Comparison of ENCODE assay signal across 27 cellular contexts in genomic region chr15:80798911-80799310, GRCh38.
"Had no signal": no experiment of that assay in that cellular context is flagged by ENCODE, and none has a peak within 500 bp of the region (broad histone marks: within the 10 kb centered on the region; RNA-seq: fewer than 3 reads in every experiment).

No MANE protein-coding gene starts in this region.

- H2AFZ ChIP-seq: parathyroid adenoma had no signal

- H3K36me3 ChIP-seq: heart right ventricle, left ventricle myocardium inferior, lower lobe of right lung, right lobe of liver, spleen, tibial artery, upper lobe of left lung, uterus had no signal

- FAIRE-seq: keratinocyte had no signal

- H3K27ac ChIP-seq: heart right ventricle, left ventricle myocardium inferior, lower lobe of right lung, parathyroid adenoma, psoas muscle, right lobe of liver, spleen, tibial artery, upper lobe of left lung, uterus had no signal

- H3K9me3 Mint-ChIP-seq: mesothelial cell of epicardium; natural killer cell treated with Interleukin-12 subunit alpha and Interleukin-12 subunit beta and Interleukin-15 and Interleukin-18, amount 100 ng/mL, for 72 hours; stimulated activated naive CD8-positive, alpha-beta T cell treated with anti-CD3 and anti-CD28 coated beads, Interleukin-15, Interleukin-2, amounts not matched to agents 100 ng/mL and 50 ng/mL, for 24 hours had no signal

- H3K4me1 ChIP-seq: left ventricle myocardium inferior, lower lobe of right lung, psoas muscle, right lobe of liver, tibial artery, upper lobe of left lung, uterus had no signal

- H3K36me3 Mint-ChIP-seq: memory B cell; mesothelial cell of epicardium; natural killer cell treated with Interleukin-12 subunit alpha and Interleukin-12 subunit beta and Interleukin-15 and Interleukin-18, amount 100 ng/mL, for 72 hours; stimulated activated memory B cell treated with anti-CD40 and anti-IgM and Interleukin-4, amounts not matched to agents 10 μg/mL and 1 μg/mL and 100 μg/mL, for 72 hours had no signal

- H3K79me2 ChIP-seq: parathyroid adenoma had no signal

- ATAC-seq: heart right ventricle; left cardiac atrium; lower lobe of right lung; natural killer cell treated with Interleukin-12 subunit alpha and Interleukin-12 subunit beta and Interleukin-15 and Interleukin-18, amount 100 ng/mL, for 72 hours; psoas muscle; right lobe of liver; stimulated activated memory B cell treated with anti-CD40 and anti-IgM and Interleukin-4, amounts not matched to agents 10 μg/mL and 1 μg/mL and 100 μg/mL, for 72 hours had no signal

- H3K4me3 Mint-ChIP-seq: memory B cell; mesothelial cell of epicardium; natural killer cell treated with Interleukin-12 subunit alpha and Interleukin-12 subunit beta and Interleukin-15 and Interleukin-18, amount 100 ng/mL, for 72 hours; stimulated activated memory B cell treated with anti-CD40 and anti-IgM and Interleukin-4, amounts not matched to agents 10 μg/mL and 1 μg/mL and 100 μg/mL, for 72 hours; stimulated activated naive CD8-positive, alpha-beta T cell treated with anti-CD3 and anti-CD28 coated beads, Interleukin-15, Interleukin-2, amounts not matched to agents 100 ng/mL and 50 ng/mL, for 24 hours had no signal

- H3K9me3 ChIP-seq: heart right ventricle, left ventricle myocardium inferior, lower lobe of right lung, psoas muscle, right lobe of liver, spleen, tibial artery, upper lobe of left lung, uterus had no signal

- DNase-seq: cortex of kidney; effector CD8-positive, alpha-beta T cell; foreskin melanocyte; heart right ventricle; hypothalamus; left cardiac atrium; left ventricle myocardium inferior; lower lobe of right lung; occipital lobe; psoas muscle; retina; right lobe of liver; spleen; stimulated activated CD4-positive, alpha-beta T cell treated with anti-CD3 and anti-CD28 coated beads, Interleukin-15, amount 100 ng/mL, for 24 hours; stimulated activated CD4-positive, alpha-beta T cell treated with anti-CD3 and anti-CD28 coated beads, Interleukin-1b, Interleukin-23, amount 100 ng/mL, for 48 hours; stimulated activated CD4-positive, alpha-beta T cell treated with anti-CD3 and anti-CD28 coated beads, Interleukin-4, amount 100 ng/mL, for 24 hours; tibial artery; upper lobe of left lung; uterus had no signal

- H3K27ac Mint-ChIP-seq: memory B cell; mesothelial cell of epicardium; natural killer cell treated with Interleukin-12 subunit alpha and Interleukin-12 subunit beta and Interleukin-15 and Interleukin-18, amount 100 ng/mL, for 72 hours; stimulated activated memory B cell treated with anti-CD40 and anti-IgM and Interleukin-4, amounts not matched to agents 10 μg/mL and 1 μg/mL and 100 μg/mL, for 72 hours; stimulated activated naive CD8-positive, alpha-beta T cell treated with anti-CD3 and anti-CD28 coated beads, Interleukin-15, Interleukin-2, amounts not matched to agents 100 ng/mL and 50 ng/mL, for 24 hours had no signal

- H3K4me1 Mint-ChIP-seq: memory B cell; mesothelial cell of epicardium; stimulated activated memory B cell treated with anti-CD40 and anti-IgM and Interleukin-4, amounts not matched to agents 10 μg/mL and 1 μg/mL and 100 μg/mL, for 72 hours had no signal

- H3K4me3 ChIP-seq: dorsolateral prefrontal cortex, heart right ventricle, left ventricle myocardium inferior, lower lobe of right lung, psoas muscle, right lobe of liver, spleen, tibial artery, upper lobe of left lung, uterus had no signal

- H3K27me3 ChIP-seq: dorsolateral prefrontal cortex, right lobe of liver, tibial artery, upper lobe of left lung, uterus had no signal
